Comparison of ENCODE assay signal across 10 cellular contexts in genomic region chr3:66392966-66393485, GRCh38.
DNase-seq lines count a peak whose midpoint lies in the region; ATAC-seq and TF ChIP-seq lines count a peak whose summit lies in the region.
"Had no signal": no experiment of that assay in that cellular context is flagged by ENCODE, and none has a peak within 500 bp of the region (broad histone marks: within the 10 kb centered on the region; RNA-seq: fewer than 3 reads in every experiment).

No MANE protein-coding gene starts in this region.

- 80% methylated on average over 5 of the region's 5 CpGs for WGBS in esophagus muscularis mucosa

- H3K4me2 ChIP-seq in DND-41 (ENCODE audit: insufficient read depth, low read length): peak overlapping the region; percentile 59

- no peak for TF ChIP-seq CTCF in DND-41 (IDR thresholded peaks at IDR 0.05; ENCODE audit: borderline replicate concordance, extremely low read depth, low read length, poor library complexity, severe bottlenecking)
- no peak for TF ChIP-seq CTCF in esophagus muscularis mucosa (IDR thresholded peaks at IDR 0.05)
- no peak for TF ChIP-seq CTCF in WERI-Rb-1 (IDR thresholded peaks at IDR 0.05; ENCODE audit: low read depth, low read length)

- no peak for TF ChIP-seq POLR2A in esophagus muscularis mucosa (IDR thresholded peaks at IDR 0.05; ENCODE audit: low read depth)

- no peak for DNase-seq in DND-41
- DNase-seq in LHCN-M2 (ENCODE audit: low read depth): peak; percentile 56
- DNase-seq in esophagus muscularis mucosa (ENCODE audit: extremely low spot score): no peak
- DNase-seq in NCI-H1930 (lab: John Stamatoyannopoulos, UW): no peak
- no peak for DNase-seq in WERI-Rb-1
- DNase-seq: activated effector memory CD4-positive, alpha-beta T cell treated with anti-CD3 and anti-CD28 coated beads, Interleukin-2, amount 50 U/mL, for 16 hours; stimulated activated CD4-positive, alpha-beta T cell treated with anti-CD3 and anti-CD28 coated beads, Interleukin-4, amount 100 ng/mL, for 1 hour; upper lobe of right lung had no signal

- peaks cover 34% of the 10 kb centered on the region for H3K36me3 ChIP-seq in DND-41 (ENCODE audit: insufficient read depth, low read length)
- H3K36me3 ChIP-seq in esophagus muscularis mucosa: peaks cover 23 to 67% (median 55%) of the 10 kb centered on the region in 4 donors
- peaks cover 14% of the 10 kb centered on the region for H3K36me3 ChIP-seq in WERI-Rb-1

- H3K79me2 ChIP-seq in DND-41 (ENCODE audit: insufficient read depth, low read length): no peaks in the 10 kb centered on the region

- no peak for ATAC-seq in DND-41 (ENCODE audit: insufficient read depth, low read depth)
- no peak for ATAC-seq in HG03378 (IDR thresholded peaks at IDR 0.05; ENCODE audit: unreplicated experiment)
- ATAC-seq: upper lobe of right lung had no signal

- TF ChIP-seq EP300 in esophagus muscularis mucosa (IDR thresholded peaks at IDR 0.05): no peak

- peak overlapping the region; percentile 30 for H3K9ac ChIP-seq in DND-41 (ENCODE audit: low read depth, low read length)

- H3K9me3 ChIP-seq in DND-41 (ENCODE audit: insufficient read depth, low read length, severe bottlenecking) (no peaks in the 10 kb centered on the region), esophagus muscularis mucosa (no peaks in the 10 kb centered on the region), WERI-Rb-1 (ENCODE audit: severe bottlenecking) (no peaks in the 10 kb centered on the region)
- H3K9me3 ChIP-seq: upper lobe of right lung had no signal

- H2AFZ ChIP-seq in DND-41 (ENCODE audit: low read depth, low read length): peak overlapping the region; percentile 36

- peaks cover 28% of the 10 kb centered on the region for H3K4me1 ChIP-seq in DND-41 (ENCODE audit: insufficient read depth, low read length)
- peaks cover 25 to 46% (median 40%) of the 10 kb centered on the region in 4 donors for H3K4me1 ChIP-seq in esophagus muscularis mucosa
- H3K4me1 ChIP-seq: upper lobe of right lung had no signal

- H3K27ac ChIP-seq in DND-41 (ENCODE audit: low read length) (peak overlapping the region; percentile 72), esophagus muscularis mucosa (replicated peaks in 1 of 4) (peak overlapping the region in 3 of 4 donors; percentile 11 to 52 (median 28)), skin epidermis (peak overlapping the region in 18 of 21 experiments; percentile 0 to 83 (median 38)), WERI-Rb-1 (no peak overlapping the region)
- H3K27ac ChIP-seq: upper lobe of right lung had no signal

- no peaks in the 10 kb centered on the region for H4K20me1 ChIP-seq in DND-41 (ENCODE audit: insufficient read depth, low read length)

- H3K27me3 ChIP-seq in DND-41 (ENCODE audit: insufficient read depth, low read length, poor library complexity) (no peaks in the 10 kb centered on the region), esophagus muscularis mucosa (no peaks in the 10 kb centered on the region), WERI-Rb-1 (ENCODE audit: insufficient read depth, low read depth, severe bottlenecking) (no peaks in the 10 kb centered on the region)
- H3K27me3 ChIP-seq: upper lobe of right lung had no signal

- intact Hi-C loops in esophagus muscularis mucosa (cut with DNase I): no loop called here

- peak overlapping the region in 1 of 2 experiments; percentile 41; a peak in 2 of 4 replicates for H3K4me3 ChIP-seq in DND-41 (ENCODE audit: low read depth in 1 of 2, low read length in 2 of 2)
- H3K4me3 ChIP-seq in esophagus muscularis mucosa: no peak overlapping the region
- H3K4me3 ChIP-seq in skin epidermis: peak overlapping the region in 1 of 7 experiments; percentile 1
- H3K4me3 ChIP-seq in WERI-Rb-1 (ENCODE audit: low read depth, low read length): no peak overlapping the region
- H3K4me3 ChIP-seq: upper lobe of right lung had no signal
